In genomic region chr5:151870820-151871219, GRCh38 we compare ENCODE assay signal across 1 cellular context.
TF ChIP-seq lines count a peak whose summit lies in the region.

No MANE protein-coding gene starts in this region.

TF ChIP-seq in SK-N-SH, 30 proteins besides CTCF, POLR2A, EP300 and RAD21 (continued from another document):
- TF ChIP-seq ZBTB33 (IDR thresholded peaks at IDR 0.05; ENCODE audit: borderline replicate concordance, low read depth) (no peak), GABPA (IDR thresholded peaks at IDR 0.05; ENCODE audit: low read depth) (no peak), GATA2 (CRISPR knock-in tag; IDR thresholded peaks at IDR 0.05) (no peak), FOXJ3 (CRISPR knock-in tag; IDR thresholded peaks at IDR 0.05) (no peak), YY1 (IDR thresholded peaks at IDR 0.05; ENCODE audit: low read depth) (no peak), FOXM1 (IDR thresholded peaks at IDR 0.05; ENCODE audit: low read depth) (no peak), TAF1 (IDR thresholded peaks at IDR 0.05; ENCODE audit: borderline replicate concordance, low read depth, low read length) (no peak)
